ENCODE assay signal across 8 cellular contexts in genomic region chr6:85449818-85450577, GRCh38. TPM values are rescaled to one million over a fixed set of nuclear protein-coding genes. Genes with fewer than 3 reads are reported as not detected.
DNase-seq lines count a peak whose midpoint lies in the region; ATAC-seq and TF ChIP-seq lines count a peak whose summit lies in the region.

Gene NT5E, plus strand, starts transcription at chr6:85450083. Its CDS starts 57 bp downstream, at chr6:85450140.

- DNase-seq in DMS 273 (lab: John Stamatoyannopoulos, UW; ENCODE audit: unreplicated experiment) = peak; percentile 81
- no peak for DNase-seq in DMS 273 treated with DMSO at 0.1 percent for 48 hours (lab: John Stamatoyannopoulos, UW)
- DNase-seq in NCI-H1105 (lab: John Stamatoyannopoulos, UW) = peak; percentile 58
- DNase-seq in activated T-helper 9 cell treated with anti-CD3 and anti-CD28 coated beads, Interleukin-2, amount 50 U/mL, for 16 hours (ENCODE audit: low read depth) = peak; percentile 10
- DNase-seq in fibroblast of pulmonary artery (ENCODE audit: low read depth) = peak; percentile 76
- no peak for DNase-seq in natural killer cell
- peak; percentile 88 for DNase-seq in upper lobe of right lung

- H3K4me3 Mint-ChIP-seq in natural killer cell = peak within 1 kb of the TSS; percentile 89

- TF ChIP-seq CTCF in HEK293 (tag by site-specific recombination; IDR thresholded peaks at IDR 0.05) = peak; percentile 94
- TF ChIP-seq CTCF in fibroblast of pulmonary artery (IDR thresholded peaks at IDR 0.05; ENCODE audit: low read length, missing control alignments) = no peak
- TF ChIP-seq CTCF in natural killer cell (IDR thresholded peaks at IDR 0.05) = no peak
- no peak for TF ChIP-seq CTCF in upper lobe of right lung (IDR thresholded peaks at IDR 0.05)

- H3K9me3 Mint-ChIP-seq in natural killer cell = no peaks in the 10 kb centered on the region

- peaks cover 23% of the 10 kb centered on the region for H3K27me3 ChIP-seq in upper lobe of right lung

- H3K4me1 Mint-ChIP-seq in natural killer cell = peaks cover 23 to 24% of the 10 kb centered on the region in 2 donors

- peaks cover 56 to 66% of the 10 kb centered on the region in 2 donors for H3K27me3 Mint-ChIP-seq in natural killer cell (ENCODE audit: low read depth in 2 of 2)

- peak; percentile 66 to 87 (median 82) for ATAC-seq in natural killer cell
- peak; percentile 95 for ATAC-seq in upper lobe of right lung

- H3K4me3 ChIP-seq in HEK293 (ENCODE audit: low read depth, low read length) (peak within 1 kb of the TSS; percentile 57), fibroblast of pulmonary artery (replicated peaks; ENCODE audit: low read depth, low read length) (peak within 1 kb of the TSS; percentile 85), upper lobe of right lung (peak within 1 kb of the TSS; percentile 63)

- H3K9me3 ChIP-seq in HEK293 (ENCODE audit: control insufficient read depth, insufficient read depth, low read depth, low read length) (no peaks in the 10 kb centered on the region), upper lobe of right lung (no peaks in the 10 kb centered on the region)

- H3K27ac Mint-ChIP-seq in natural killer cell = peak within 1 kb of the TSS; percentile 73 to 85

- H3K36me3 Mint-ChIP-seq in natural killer cell = peaks cover 4% of the 10 kb centered on the region

- CTCF ChIA-PET in HEK293 (lab: Yijun Ruan, JAX) = interaction anchor here (0.6 to 4.2 kb wide), 9 partner anchors 11 to 1492 kb away, joined by 3 to 39 read pairs (median 4); no protein-coding TSS in a partner anchor

- peaks cover 11% of the 10 kb centered on the region for H3K4me1 ChIP-seq in HEK293 (ENCODE audit: control insufficient read depth, insufficient read depth, low read length)
- peaks cover 21% of the 10 kb centered on the region for H3K4me1 ChIP-seq in upper lobe of right lung

- POLR2A ChIA-PET in HEK293 (lab: Yijun Ruan, JAX) = interaction anchor here (0.7 to 3.2 kb wide), 7 partner anchors 9 to 228 kb away, joined by 3 to 29 read pairs (median 3); partner anchors contain the start of gene SYNCRIP

- intact Hi-C loops in natural killer cell (cut with micrococcal nuclease) = no loop called here
- intact Hi-C loops in upper lobe of right lung (cut with DNase I) = no loop called here

- H3K36me3 ChIP-seq in HEK293 (ENCODE audit: control insufficient read depth in 2 of 2, insufficient read depth in 1 of 2, low read length in 2 of 2) = no peaks in the 10 kb centered on the region
- H3K36me3 ChIP-seq in upper lobe of right lung = no peaks in the 10 kb centered on the region

- H3K27ac ChIP-seq in HEK293 (ENCODE audit: extremely low read depth, low read depth, low read length) (peak within 1 kb of the TSS; percentile 25; the same call in 1 of the 2 replicates), upper lobe of right lung (peak within 1 kb of the TSS; percentile 65)

TF ChIP-seq in HEK293, 187 proteins besides CTCF, POLR2A, EP300 and RAD21 (continues in another document):
- TF ChIP-seq MZF1 (tag by site-specific recombination; IDR thresholded peaks at IDR 0.05; ENCODE audit: borderline replicate concordance) (no peak), TRIM28 (IDR thresholded peaks at IDR 0.05; ENCODE audit: borderline replicate concordance, low read length) (peak; percentile 83; the same call in 1 of the 2 replicates), PBX3 (CRISPR knock-in tag; IDR thresholded peaks at IDR 0.05) (peak; percentile 85; the same call in 1 of the 2 replicates), SP3 (tag by site-specific recombination; IDR thresholded peaks at IDR 0.05) (peak; percentile 28; the same call in 1 of the 2 replicates), ZFP3 (tag by site-specific recombination; IDR thresholded peaks at IDR 0.05; ENCODE audit: low read depth) (peak; percentile 48; the same call in 1 of the 2 replicates), ZSCAN5A (tag by site-specific recombination; IDR thresholded peaks at IDR 0.05) (no peak), KLF16 (tag by site-specific recombination; IDR thresholded peaks at IDR 0.05) (no peak), ZNF776 (tag by site-specific recombination; IDR thresholded peaks at IDR 0.05; ENCODE audit: borderline replicate concordance) (no peak), ZNF2 (tag by site-specific recombination; IDR thresholded peaks at IDR 0.05) (peak; percentile 90), MEIS1 (CRISPR knock-in tag; IDR thresholded peaks at IDR 0.05; ENCODE audit: borderline replicate concordance) (no peak), ZNF677 (tag by site-specific recombination; IDR thresholded peaks at IDR 0.05) (no peak), KLF17 (tag by site-specific recombination; IDR thresholded peaks at IDR 0.05) (no peak), ZNF610 (tag by site-specific recombination; IDR thresholded peaks at IDR 0.05; ENCODE audit: borderline replicate concordance) (0 out of 2 replicates have a peak, but pooled peaks have one; percentile 36), ZSCAN23 (tag by site-specific recombination; IDR thresholded peaks at IDR 0.05) (no peak), PRDM10 (tag by site-specific recombination; IDR thresholded peaks at IDR 0.05) (peak; percentile 80), ZNF544 (tag by site-specific recombination; IDR thresholded peaks at IDR 0.05) (no peak)
- TF ChIP-seq, protein P1, sequence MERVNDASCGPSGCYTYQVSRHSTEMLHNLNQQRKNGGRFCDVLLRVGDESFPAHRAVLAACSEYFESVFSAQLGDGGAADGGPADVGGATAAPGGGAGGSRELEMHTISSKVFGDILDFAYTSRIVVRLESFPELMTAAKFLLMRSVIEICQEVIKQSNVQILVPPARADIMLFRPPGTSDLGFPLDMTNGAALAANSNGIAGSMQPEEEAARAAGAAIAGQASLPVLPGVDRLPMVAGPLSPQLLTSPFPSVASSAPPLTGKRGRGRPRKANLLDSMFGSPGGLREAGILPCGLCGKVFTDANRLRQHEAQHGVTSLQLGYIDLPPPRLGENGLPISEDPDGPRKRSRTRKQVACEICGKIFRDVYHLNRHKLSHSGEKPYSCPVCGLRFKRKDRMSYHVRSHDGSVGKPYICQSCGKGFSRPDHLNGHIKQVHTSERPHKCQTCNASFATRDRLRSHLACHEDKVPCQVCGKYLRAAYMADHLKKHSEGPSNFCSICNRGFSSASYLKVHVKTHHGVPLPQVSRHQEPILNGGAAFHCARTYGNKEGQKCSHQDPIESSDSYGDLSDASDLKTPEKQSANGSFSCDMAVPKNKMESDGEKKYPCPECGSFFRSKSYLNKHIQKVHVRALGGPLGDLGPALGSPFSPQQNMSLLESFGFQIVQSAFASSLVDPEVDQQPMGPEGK (tag by site-specific recombination; IDR thresholded peaks at IDR 0.05) = 0 out of 2 replicates have a peak, but pooled peaks have one; percentile 24

RNA-seq across cellular contexts. Expression of gene NT5E, which starts in this region (rescaled TPM):
- total RNA-seq in natural killer cell = under 1 TPM in 2 of 3 donors, not detected in 1; 0.57 to 0.70 TPM
- total RNA-seq in upper lobe of right lung = 15.3 TPM

Comparison
In these comparisons a context has a peak if more than half of its experiments do, and no peak if none do; other contexts are left out.
1. DNase-seq: peak in DMS 273 (single experiment), NCI-H1105 (single experiment), activated T-helper 9 cell treated with anti-CD3 and anti-CD28 coated beads, Interleukin-2, amount 50 U/mL, for 16 hours (single experiment), fibroblast of pulmonary artery (single experiment) and upper lobe of right lung (single experiment); none in DMS 273 treated with DMSO at 0.1 percent for 48 hours (single experiment) and natural killer cell (single experiment).
2. Peak in ATAC-seq in natural killer cell; RNA of the gene not detected or under 1 TPM.
3. Peak in every context shown above with its lines, with median percentiles within 50 percentile points of each other: H3K4me3 ChIP-seq.